In the genomic region with DNA sequence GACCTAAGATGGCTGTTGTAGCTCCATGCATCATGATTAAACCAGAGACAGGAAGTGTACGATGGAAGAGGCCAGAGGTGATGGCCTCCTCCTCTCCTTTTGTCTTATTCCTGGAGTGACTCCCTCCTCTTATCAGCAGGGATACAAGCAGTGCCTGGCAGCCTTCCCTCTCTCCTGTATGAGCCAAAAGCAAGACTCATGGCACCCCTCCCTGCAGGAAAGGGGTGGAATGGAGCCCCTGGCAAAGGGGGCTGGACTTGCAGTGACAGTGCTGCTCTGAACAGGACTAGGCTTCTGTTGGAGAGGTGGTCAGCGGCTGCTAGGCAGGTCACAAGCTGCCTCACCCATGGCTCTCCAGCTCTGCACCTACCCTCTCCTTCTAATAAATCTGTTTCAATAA, we compare ENCODE assay signal across 24 cellular contexts. TPM values are rescaled to one million over a fixed set of nuclear protein-coding genes. Genes with fewer than 3 reads are reported as not detected.
"Had no signal": no experiment of that assay in that cellular context is flagged by ENCODE, and none has a peak within 500 bp of the region (broad histone marks: within the 10 kb centered on the region; RNA-seq: fewer than 3 reads in every experiment).

No MANE protein-coding gene starts in this region.

- H3K4me3 ChIP-seq: MG63, Peyer's patch had no signal

- ATAC-seq: activated CD8-positive, alpha-beta memory T cell treated with anti-CD3 and anti-CD28 coated beads, Interleukin-2, amount 10 ng/mL, durations not matched to agents 7 days and 5 days; T-helper 17 cell; WTC11 had no signal

- H3K27ac ChIP-seq: Peyer's patch had no signal

- H3K9me3 ChIP-seq: MG63 had no signal

- H3K27me3 ChIP-seq: MG63, Peyer's patch had no signal

- DNase-seq: activated CD4-positive, alpha-beta T cell treated with anti-CD3 and anti-CD28 coated beads for 48 hours; activated CD4-positive, alpha-beta T cell treated with anti-CD3 and anti-CD28 coated beads, Interleukin-2, amount 50 U/mL, for 4 hours; activated CD4-positive, CD25-positive, alpha-beta regulatory T cell treated with anti-CD3 and anti-CD28 coated beads, Interleukin-2, amount 50 U/mL, for 72 hours; activated CD8-positive, alpha-beta memory T cell treated with anti-CD3 and anti-CD28 coated beads, Interleukin-2, amount 10 ng/mL, durations not matched to agents 7 days and 5 days; activated effector memory CD4-positive, alpha-beta T cell treated with Interleukin-2 at 50 U/mL for 16 hours; activated naive CD4-positive, alpha-beta T cell; activated T-cell treated with anti-CD3 and anti-CD28 coated beads, Interleukin-2, amount 50 U/mL, for 24 hours; amygdala; MG63; MV-4-11; NCI-H1105; NCI-H1436; NCI-H1694 treated with DMSO at 0.1 percent for 48 hours; NCI-H2029 treated with DMSO at 0.1 percent for 48 hours; NCI-H510A treated with DMSO at 0.1 percent for 48 hours; NCI-H69; NK-92 treated with Interleukin-12 subunit alpha and Interleukin-12 subunit beta, amount 100 ng/mL, for 24 hours; Peyer's patch; SIG-M5; T-helper 17 cell; T-helper 9 cell had no signal

- H3K4me1 ChIP-seq: Peyer's patch had no signal

RNA-seq across cellular contexts. Expression of a gene that starts 22.0 kb away (rescaled TPM):
- total RNA-seq: activated CD8-positive, alpha-beta memory T cell treated with anti-CD3 and anti-CD28 coated beads, Interleukin-2, amount 10 ng/mL, durations not matched to agents 7 days and 5 days; activated T-helper 1 cell treated with anti-CD3 and anti-CD28 coated beads, Interleukin-12 subunit alpha, Interleukin-12 subunit beta, Interleukin-2, Interleukin-4 antibody, amounts not matched to agents 30 ng/mL and 10 ng/mL and 1 ng/mL, durations not matched to agents 14 hours and 24 hours and 36 hours; astrocyte; Peyer's patch; T-helper 17 cell; WTC11 had no signal

RNA-seq across cellular contexts. Expression of a gene that starts 30.7 kb away (rescaled TPM):
- total RNA-seq: activated CD8-positive, alpha-beta memory T cell treated with anti-CD3 and anti-CD28 coated beads, Interleukin-2, amount 10 ng/mL, durations not matched to agents 7 days and 5 days; activated T-helper 1 cell treated with anti-CD3 and anti-CD28 coated beads, Interleukin-12 subunit alpha, Interleukin-12 subunit beta, Interleukin-2, Interleukin-4 antibody, amounts not matched to agents 30 ng/mL and 10 ng/mL and 1 ng/mL, durations not matched to agents 14 hours and 24 hours and 36 hours; astrocyte; Peyer's patch had no signal
